Comparison of ENCODE assay signal across 8 cellular contexts in genomic region chr4:186144596-186145569, GRCh38. TPM values are rescaled to one million over a fixed set of nuclear protein-coding genes. Genes with fewer than 3 reads are reported as not detected.
A peak's percentile ranks its signal among the peaks of the same experiment; 100 is the strongest.
DNase-seq lines count a peak whose midpoint lies in the region; ATAC-seq lines count a peak whose summit lies in the region.

No MANE protein-coding gene starts in this region.

- peak overlapping the region; percentile 85 for H3K4me2 ChIP-seq in neuronal stem cell (ENCODE audit: insufficient read depth, low read length, poor library complexity, severe bottlenecking)

- H3K4me1 ChIP-seq in HUES6 (ENCODE audit: control insufficient read depth, insufficient read depth, low read length) = peaks cover 12% of the 10 kb centered on the region
- peaks cover 8% of the 10 kb centered on the region in 2 donors for H3K4me1 ChIP-seq in neuronal stem cell (ENCODE audit: control insufficient read depth in 2 of 2, insufficient read depth in 1 of 2, low read depth in 1 of 2, low read length in 2 of 2)

- peak; percentile 69 for DNase-seq in Caki2 (ENCODE audit: low read depth)
- peak; percentile 54 for DNase-seq in glomerular visceral epithelial cell (ENCODE audit: extremely low spot score)
- peak; percentile 77 for DNase-seq in neuronal stem cell (ENCODE audit: low spot score)
- DNase-seq in NCI-H2081 (lab: John Stamatoyannopoulos, UW) = no peak

- H2AK5ac ChIP-seq in neuronal stem cell (ENCODE audit: low read depth, low read length) = no peak overlapping the region

- no peaks in the 10 kb centered on the region for H3K36me3 ChIP-seq in HUES6 (ENCODE audit: control insufficient read depth, insufficient read depth, low read length)
- no peaks in the 10 kb centered on the region for H3K36me3 ChIP-seq in neuronal stem cell (replicated peaks in 1 of 2; ENCODE audit: control insufficient read depth in 2 of 2, insufficient read depth in 2 of 2, low read length in 2 of 2)

- H3K18ac ChIP-seq in neuronal stem cell (ENCODE audit: low read length) = peak overlapping the region; percentile 98

- no peaks in the 10 kb centered on the region for H3K9me3 Mint-ChIP-seq in activated naive CD4-positive, alpha-beta T cell treated with anti-CD3 and anti-CD28 coated beads, Interleukin-2, amount 50 U/mL, for 24 hours

- in situ Hi-C loops in Caki2 (cut with HindIII; ENCODE audit: low pct_unique_long_range_greater_than_20kb, low sequenced_read_pairs) = no loop called here

- no peaks in the 10 kb centered on the region for H3K9me3 ChIP-seq in HUES6 (ENCODE audit: control insufficient read depth, insufficient read depth, low read depth, low read length)
- H3K9me3 ChIP-seq in neuronal stem cell (replicated peaks in 1 of 2; ENCODE audit: control insufficient read depth in 2 of 2, insufficient read depth in 1 of 2, low read depth in 1 of 2, low read length in 2 of 2) = no peaks in the 10 kb centered on the region

- peak overlapping the region; percentile 99 for H2AFZ ChIP-seq in neuronal stem cell (ENCODE audit: low read length)

- no peak overlapping the region for H4K8ac ChIP-seq in neuronal stem cell (ENCODE audit: low read depth, low read length)

- no peak overlapping the region for H2BK120ac ChIP-seq in neuronal stem cell (ENCODE audit: low read depth, low read length)

- H3K27me3 ChIP-seq in HUES6 (ENCODE audit: control insufficient read depth, insufficient read depth, low read length) (peaks cover 35% of the 10 kb centered on the region), neuronal stem cell (ENCODE audit: control insufficient read depth in 3 of 3, insufficient read depth in 3 of 3, low read depth in 1 of 3, low read length in 3 of 3) (peaks cover 0 to 34% (median 10%) of the 10 kb centered on the region in 3 experiments)

- H3K23ac ChIP-seq in neuronal stem cell (ENCODE audit: low read depth, low read length, poor library complexity) = peak overlapping the region; percentile 68

- peak overlapping the region; percentile 99 for H2BK15ac ChIP-seq in neuronal stem cell (ENCODE audit: low read length)

- no peak overlapping the region for H3K27ac Mint-ChIP-seq in activated naive CD4-positive, alpha-beta T cell treated with anti-CD3 and anti-CD28 coated beads, Interleukin-2, amount 50 U/mL, for 24 hours

- H3K4me1 Mint-ChIP-seq in activated naive CD4-positive, alpha-beta T cell treated with anti-CD3 and anti-CD28 coated beads, Interleukin-2, amount 50 U/mL, for 24 hours = peaks cover 16% of the 10 kb centered on the region

- WGBS in neuronal stem cell (ENCODE audit: extremely low coverage in 2 of 2, insufficient read length in 2 of 2, insufficient replicate concordance in 1 of 2), 2 donors = no CpG with 5 or more reads among the region's 108 CpGs

- H3K9ac ChIP-seq in HUES6 (ENCODE audit: low read length) (peak overlapping the region; percentile 61), neuronal stem cell (ENCODE audit: low read depth, low read length, poor library complexity) (peak overlapping the region; percentile 95)

- H2BK5ac ChIP-seq in neuronal stem cell (ENCODE audit: low read length) = peak overlapping the region; percentile 62

- H3K4me3 ChIP-seq in HUES6 (ENCODE audit: low read depth, low read length) (peak overlapping the region; percentile 77), neuronal stem cell (ENCODE audit: low read length in 2 of 2) (peak overlapping the region; percentile 64 to 89)

- H3K27ac ChIP-seq in HUES6 (ENCODE audit: low read depth, low read length) = no peak overlapping the region
- H3K27ac ChIP-seq in neuronal stem cell (replicated peaks; ENCODE audit: low read length) = peak overlapping the region; percentile 44

- H3K14ac ChIP-seq in neuronal stem cell (ENCODE audit: low read length) = peak overlapping the region; percentile 95

- no peaks in the 10 kb centered on the region for H3K79me1 ChIP-seq in neuronal stem cell (ENCODE audit: low read depth, low read length)

- peak overlapping the region; percentile 82 for H3K4me3 Mint-ChIP-seq in activated naive CD4-positive, alpha-beta T cell treated with anti-CD3 and anti-CD28 coated beads, Interleukin-2, amount 50 U/mL, for 24 hours

- no peaks in the 10 kb centered on the region for H3K36me3 Mint-ChIP-seq in activated naive CD4-positive, alpha-beta T cell treated with anti-CD3 and anti-CD28 coated beads, Interleukin-2, amount 50 U/mL, for 24 hours

- H3K27me3 Mint-ChIP-seq in activated naive CD4-positive, alpha-beta T cell treated with anti-CD3 and anti-CD28 coated beads, Interleukin-2, amount 50 U/mL, for 24 hours = peaks cover 27% of the 10 kb centered on the region

- no peak overlapping the region for H4K91ac ChIP-seq in neuronal stem cell (ENCODE audit: low read depth, low read length, poor library complexity)

- peak; percentile 14 for ATAC-seq in GM19468 (IDR thresholded peaks at IDR 0.05; ENCODE audit: extremely low read depth, unreplicated experiment)
- no peak for ATAC-seq in GM18520 (IDR thresholded peaks at IDR 0.05; ENCODE audit: unreplicated experiment)

- H2BK12ac ChIP-seq in neuronal stem cell (ENCODE audit: low read length) = no peak overlapping the region

- H3K4ac ChIP-seq in neuronal stem cell (ENCODE audit: low read length) = no peak overlapping the region

RNA-seq across cellular contexts. Expression of gene FAM149A, which starts 40.4 kb away (rescaled TPM):
- 44.2 and 47.7 TPM in 2 replicates for total RNA-seq in Caki2 (2014; rRNA removed; shearing (Covaris generic); ENCODE audit: low replicate concordance)
- polyA plus RNA-seq in neuronal stem cell (2013, experiment 1 of 2) = 11.1 TPM
- 9.5 TPM for polyA plus RNA-seq in neuronal stem cell (2013, experiment 2 of 2)

RNA-seq across cellular contexts. Expression of gene CYP4V2, which starts 46.5 kb away (rescaled TPM):
- 16.6 and 25.6 TPM in 2 replicates for total RNA-seq in Caki2 (2014; rRNA removed; shearing (Covaris generic); ENCODE audit: low replicate concordance)
- polyA plus RNA-seq in neuronal stem cell (2013, experiment 1 of 2) = 0.99 TPM
- 1.2 TPM for polyA plus RNA-seq in neuronal stem cell (2013, experiment 2 of 2)

Comparison
In these comparisons a context has a peak if more than half of its experiments do, and no peak if none do; other contexts are left out.
1. DNase-seq: peak in Caki2 (single experiment), glomerular visceral epithelial cell (single experiment) and neuronal stem cell (single experiment); none in NCI-H2081 (0 of 2).